Comparison of ENCODE assay signal across 1 cellular context in the genomic region with DNA sequence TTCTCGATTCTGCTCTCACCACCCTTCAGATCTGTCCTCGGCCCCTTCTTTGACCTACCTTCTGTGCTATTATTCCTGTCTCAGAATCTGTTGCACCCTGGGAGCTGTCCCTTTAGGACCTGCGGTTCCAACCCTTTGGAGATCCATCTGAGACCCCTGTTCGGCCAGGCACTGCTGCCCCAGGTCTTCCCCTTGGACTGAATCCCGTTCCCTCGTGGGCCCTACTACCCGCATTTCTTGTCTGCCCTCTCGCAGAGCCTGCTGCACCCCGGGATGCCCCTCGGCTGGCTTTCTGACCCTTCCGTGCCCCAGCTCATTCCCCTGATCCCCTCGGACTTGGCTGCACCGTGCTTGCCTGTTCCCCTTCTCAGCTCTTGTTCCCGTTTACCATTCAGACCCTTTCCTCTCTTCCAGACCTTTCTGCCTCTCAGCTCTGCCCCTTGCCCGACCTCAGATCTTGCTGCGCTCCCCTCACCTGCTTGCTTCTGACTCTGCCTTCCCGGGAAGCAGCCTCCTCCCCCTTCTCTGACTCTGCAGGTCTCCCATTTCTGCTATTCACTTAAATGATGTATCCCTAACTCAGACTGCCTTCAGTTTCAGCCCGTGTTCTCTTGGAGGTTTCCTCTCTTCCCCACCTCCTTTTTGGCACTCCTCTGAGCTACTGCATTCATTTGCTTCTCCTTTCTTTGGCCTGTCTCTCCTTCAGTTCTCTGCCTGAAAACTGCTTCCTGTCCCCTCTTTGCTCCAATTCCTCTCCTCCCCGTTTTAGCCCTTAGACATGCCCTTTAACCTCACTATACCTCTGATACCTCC.
A peak's percentile ranks its signal among the peaks of the same experiment; 100 is the strongest.
TF ChIP-seq lines count a peak whose summit lies in the region.

No MANE protein-coding gene starts in this region.

TF ChIP-seq in K562, 482 proteins besides CTCF, POLR2A, EP300 and RAD21 (continued from another document and continues in another):
- 0 out of 4 replicates have a peak, but pooled peaks of 1 of the 2 experiments have one; percentile 33 for TF ChIP-seq UBTF (IDR thresholded peaks at IDR 0.05; ENCODE audit: borderline replicate concordance in 1 of 2, low read depth in 2 of 2, low read length in 2 of 2)
- TF ChIP-seq ZNF232 (CRISPR knock-in tag; IDR thresholded peaks at IDR 0.05) = 0 out of 2 replicates have a peak, but pooled peaks have one; percentile 66
- 0 out of 2 replicates have a peak, but pooled peaks have one; percentile 14 for TF ChIP-seq GATAD2A (IDR thresholded peaks at IDR 0.05)
- TF ChIP-seq, protein P1, sequence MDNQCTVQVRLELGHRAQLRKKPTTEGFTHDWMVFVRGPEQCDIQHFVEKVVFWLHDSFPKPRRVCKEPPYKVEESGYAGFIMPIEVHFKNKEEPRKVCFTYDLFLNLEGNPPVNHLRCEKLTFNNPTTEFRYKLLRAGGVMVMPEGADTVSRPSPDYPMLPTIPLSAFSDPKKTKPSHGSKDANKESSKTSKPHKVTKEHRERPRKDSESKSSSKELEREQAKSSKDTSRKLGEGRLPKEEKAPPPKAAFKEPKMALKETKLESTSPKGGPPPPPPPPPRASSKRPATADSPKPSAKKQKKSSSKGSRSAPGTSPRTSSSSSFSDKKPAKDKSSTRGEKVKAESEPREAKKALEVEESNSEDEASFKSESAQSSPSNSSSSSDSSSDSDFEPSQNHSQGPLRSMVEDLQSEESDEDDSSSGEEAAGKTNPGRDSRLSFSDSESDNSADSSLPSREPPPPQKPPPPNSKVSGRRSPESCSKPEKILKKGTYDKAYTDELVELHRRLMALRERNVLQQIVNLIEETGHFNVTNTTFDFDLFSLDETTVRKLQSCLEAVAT (IDR thresholded peaks at IDR 0.05) = 0 out of 4 replicates have a peak, but pooled peaks of 1 of the 2 experiments have one; percentile 21
- peak; percentile 82 for TF ChIP-seq NR2C1 (IDR thresholded peaks at IDR 0.05)
- TF ChIP-seq NR2C1 (tag; IDR thresholded peaks at IDR 0.05) = peak; percentile 72
- TF ChIP-seq ZNF655 (CRISPR knock-in tag; IDR thresholded peaks at IDR 0.05) = no peak
- TF ChIP-seq MTA2 (IDR thresholded peaks at IDR 0.05; ENCODE audit: low read depth) = peak; percentile 5; the same call in 1 of the 2 replicates
- TF ChIP-seq, protein P2, sequence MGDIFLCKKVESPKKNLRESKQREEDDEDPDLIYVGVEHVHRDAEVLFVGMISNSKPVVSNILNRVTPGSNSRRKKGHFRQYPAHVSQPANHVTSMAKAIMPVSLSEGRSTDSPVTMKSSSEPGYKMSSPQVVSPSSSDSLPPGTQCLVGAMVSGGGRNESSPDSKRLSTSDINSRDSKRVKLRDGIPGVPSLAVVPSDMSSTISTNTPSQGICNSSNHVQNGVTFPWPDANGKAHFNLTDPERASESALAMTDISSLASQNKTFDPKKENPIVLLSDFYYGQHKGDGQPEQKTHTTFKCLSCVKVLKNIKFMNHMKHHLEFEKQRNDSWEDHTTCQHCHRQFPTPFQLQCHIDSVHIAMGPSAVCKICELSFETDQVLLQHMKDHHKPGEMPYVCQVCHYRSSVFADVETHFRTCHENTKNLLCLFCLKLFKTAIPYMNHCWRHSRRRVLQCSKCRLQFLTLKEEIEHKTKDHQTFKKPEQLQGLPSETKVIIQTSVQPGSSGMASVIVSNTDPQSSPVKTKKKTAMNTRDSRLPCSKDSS (IDR thresholded peaks at IDR 0.05; ENCODE audit: low read depth, partially characterized antibody) = peak; percentile 54
- TF ChIP-seq, protein P3, sequence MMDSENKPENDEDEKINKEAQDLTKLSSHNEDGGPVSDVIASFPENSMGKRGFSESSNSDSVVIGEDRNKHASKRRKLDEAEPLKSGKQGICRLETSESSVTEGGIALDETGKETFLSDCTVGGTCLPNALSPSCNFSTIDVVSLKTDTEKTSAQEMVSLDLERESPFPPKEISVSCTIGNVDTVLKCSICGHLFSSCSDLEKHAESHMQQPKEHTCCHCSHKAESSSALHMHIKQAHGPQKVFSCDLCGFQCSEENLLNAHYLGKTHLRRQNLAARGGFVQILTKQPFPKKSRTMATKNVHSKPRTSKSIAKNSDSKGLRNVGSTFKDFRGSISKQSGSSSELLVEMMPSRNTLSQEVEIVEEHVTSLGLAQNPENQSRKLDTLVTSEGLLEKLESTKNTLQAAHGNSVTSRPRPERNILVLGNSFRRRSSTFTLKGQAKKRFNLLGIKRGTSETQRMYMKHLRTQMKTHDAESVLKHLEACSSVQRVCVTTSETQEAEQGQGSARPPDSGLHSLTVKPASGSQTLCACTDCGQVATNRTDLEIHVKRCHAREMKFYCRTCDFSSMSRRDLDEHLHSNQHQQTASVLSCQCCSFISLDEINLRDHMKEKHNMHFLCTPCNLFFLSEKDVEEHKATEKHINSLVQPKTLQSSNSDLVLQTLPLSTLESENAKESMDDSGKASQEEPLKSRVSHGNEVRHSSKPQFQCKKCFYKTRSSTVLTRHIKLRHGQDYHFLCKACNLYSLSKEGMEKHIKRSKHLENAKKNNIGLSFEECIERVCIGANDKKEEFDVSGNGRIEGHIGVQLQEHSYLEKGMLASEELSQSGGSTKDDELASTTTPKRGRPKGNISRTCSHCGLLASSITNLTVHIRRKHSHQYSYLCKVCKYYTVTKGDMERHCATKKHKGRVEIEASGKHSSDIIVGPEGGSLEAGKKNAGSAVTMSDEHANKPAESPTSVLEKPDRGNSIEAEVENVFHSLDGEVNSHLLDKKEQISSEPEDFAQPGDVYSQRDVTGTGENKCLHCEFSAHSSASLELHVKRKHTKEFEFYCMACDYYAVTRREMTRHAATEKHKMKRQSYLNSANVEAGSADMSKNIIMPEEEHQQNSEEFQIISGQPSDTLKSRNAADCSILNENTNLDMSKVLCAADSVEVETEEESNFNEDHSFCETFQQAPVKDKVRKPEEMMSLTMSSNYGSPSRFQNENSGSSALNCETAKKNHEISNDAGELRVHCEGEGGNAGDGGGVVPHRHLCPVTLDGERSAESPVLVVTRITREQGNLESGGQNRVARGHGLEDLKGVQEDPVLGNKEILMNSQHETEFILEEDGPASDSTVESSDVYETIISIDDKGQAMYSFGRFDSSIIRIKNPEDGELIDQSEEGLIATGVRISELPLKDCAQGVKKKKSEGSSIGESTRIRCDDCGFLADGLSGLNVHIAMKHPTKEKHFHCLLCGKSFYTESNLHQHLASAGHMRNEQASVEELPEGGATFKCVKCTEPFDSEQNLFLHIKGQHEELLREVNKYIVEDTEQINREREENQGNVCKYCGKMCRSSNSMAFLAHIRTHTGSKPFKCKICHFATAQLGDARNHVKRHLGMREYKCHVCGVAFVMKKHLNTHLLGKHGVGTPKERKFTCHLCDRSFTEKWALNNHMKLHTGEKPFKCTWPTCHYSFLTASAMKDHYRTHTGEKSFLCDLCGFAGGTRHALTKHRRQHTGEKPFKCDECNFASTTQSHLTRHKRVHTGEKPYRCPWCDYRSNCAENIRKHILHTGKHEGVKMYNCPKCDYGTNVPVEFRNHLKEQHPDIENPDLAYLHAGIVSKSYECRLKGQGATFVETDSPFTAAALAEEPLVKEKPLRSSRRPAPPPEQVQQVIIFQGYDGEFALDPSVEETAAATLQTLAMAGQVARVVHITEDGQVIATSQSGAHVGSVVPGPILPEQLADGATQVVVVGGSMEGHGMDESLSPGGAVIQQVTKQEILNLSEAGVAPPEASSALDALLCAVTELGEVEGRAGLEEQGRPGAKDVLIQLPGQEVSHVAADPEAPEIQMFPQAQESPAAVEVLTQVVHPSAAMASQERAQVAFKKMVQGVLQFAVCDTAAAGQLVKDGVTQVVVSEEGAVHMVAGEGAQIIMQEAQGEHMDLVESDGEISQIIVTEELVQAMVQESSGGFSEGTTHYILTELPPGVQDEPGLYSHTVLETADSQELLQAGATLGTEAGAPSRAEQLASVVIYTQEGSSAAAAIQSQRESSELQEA (IDR thresholded peaks at IDR 0.05; ENCODE audit: low read depth) = peak; percentile 40; the same call in 1 of the 2 replicates
- no peak for TF ChIP-seq RAD51 (IDR thresholded peaks at IDR 0.05; ENCODE audit: borderline replicate concordance, low read depth)
- TF ChIP-seq NKRF (IDR thresholded peaks at IDR 0.05; ENCODE audit: borderline replicate concordance) = peak; percentile 8; the same call in 1 of the 2 replicates
- TF ChIP-seq MBD2 (IDR thresholded peaks at IDR 0.05; ENCODE audit: borderline replicate concordance, low read depth) = no peak
- TF ChIP-seq SIN3A (IDR thresholded peaks at IDR 0.05; ENCODE audit: borderline replicate concordance in 2 of 2, control insufficient read depth in 1 of 2, low read depth in 2 of 2, low read length in 2 of 2) = peak in 1 of 2 experiments; percentile 45; a peak in 1 of 4 replicates
- TF ChIP-seq CBX2 (IDR thresholded peaks at IDR 0.05; ENCODE audit: insufficient read depth, low read length, poor library complexity, severe bottlenecking) = no peak
- TF ChIP-seq SMARCA5 (IDR thresholded peaks at IDR 0.05) = peak; percentile 68; the same call in 1 of the 2 replicates
- TF ChIP-seq EHMT2 (IDR thresholded peaks at IDR 0.05) = peak; percentile 25; the same call in 1 of the 2 replicates
- no peak for TF ChIP-seq ZNF668 (CRISPR knock-in tag; IDR thresholded peaks at IDR 0.05)
- TF ChIP-seq JUND (IDR thresholded peaks at IDR 0.05; ENCODE audit: borderline replicate concordance, low read depth, low read length) = no peak
- TF ChIP-seq JUND (tag; IDR thresholded peaks at IDR 0.05; ENCODE audit: borderline replicate concordance, low read depth, low read length) = 0 out of 3 replicates have a peak, but pooled peaks have one; percentile 22
- TF ChIP-seq STAG1 (CRISPR knock-in tag; IDR thresholded peaks at IDR 0.05; ENCODE audit: borderline replicate concordance) = no peak
- peak in 1 of 2 experiments; percentile 5; a peak in 1 of 4 replicates for TF ChIP-seq MAZ (CRISPR knock-in tag; conservative IDR thresholded peaks at IDR 0.05 in 1 of 2, IDR thresholded peaks at IDR 0.05 in 1 of 2)
- 0 out of 2 replicates have a peak, but pooled peaks have one; percentile 15 for TF ChIP-seq TRIM28 (IDR thresholded peaks at IDR 0.05)
- TF ChIP-seq, protein P4, sequence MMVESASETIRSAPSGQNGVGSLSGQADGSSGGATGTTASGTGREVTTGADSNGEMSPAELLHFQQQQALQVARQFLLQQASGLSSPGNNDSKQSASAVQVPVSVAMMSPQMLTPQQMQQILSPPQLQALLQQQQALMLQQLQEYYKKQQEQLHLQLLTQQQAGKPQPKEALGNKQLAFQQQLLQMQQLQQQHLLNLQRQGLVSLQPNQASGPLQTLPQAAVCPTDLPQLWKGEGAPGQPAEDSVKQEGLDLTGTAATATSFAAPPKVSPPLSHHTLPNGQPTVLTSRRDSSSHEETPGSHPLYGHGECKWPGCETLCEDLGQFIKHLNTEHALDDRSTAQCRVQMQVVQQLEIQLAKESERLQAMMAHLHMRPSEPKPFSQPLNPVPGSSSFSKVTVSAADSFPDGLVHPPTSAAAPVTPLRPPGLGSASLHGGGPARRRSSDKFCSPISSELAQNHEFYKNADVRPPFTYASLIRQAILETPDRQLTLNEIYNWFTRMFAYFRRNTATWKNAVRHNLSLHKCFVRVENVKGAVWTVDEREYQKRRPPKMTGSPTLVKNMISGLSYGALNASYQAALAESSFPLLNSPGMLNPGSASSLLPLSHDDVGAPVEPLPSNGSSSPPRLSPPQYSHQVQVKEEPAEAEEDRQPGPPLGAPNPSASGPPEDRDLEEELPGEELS (CRISPR knock-in tag; IDR thresholded peaks at IDR 0.05; ENCODE audit: borderline replicate concordance) = 0 out of 2 replicates have a peak, but pooled peaks have one; percentile 41
- 0 out of 4 replicates have a peak, but pooled peaks of 1 of the 2 experiments have one; percentile 14 for TF ChIP-seq KDM1A (IDR thresholded peaks at IDR 0.05)
- TF ChIP-seq HDAC6 (IDR thresholded peaks at IDR 0.05; ENCODE audit: low read depth, low read length) = no peak
